ENCODE assay signal across 34 cellular contexts in the genomic region with DNA sequence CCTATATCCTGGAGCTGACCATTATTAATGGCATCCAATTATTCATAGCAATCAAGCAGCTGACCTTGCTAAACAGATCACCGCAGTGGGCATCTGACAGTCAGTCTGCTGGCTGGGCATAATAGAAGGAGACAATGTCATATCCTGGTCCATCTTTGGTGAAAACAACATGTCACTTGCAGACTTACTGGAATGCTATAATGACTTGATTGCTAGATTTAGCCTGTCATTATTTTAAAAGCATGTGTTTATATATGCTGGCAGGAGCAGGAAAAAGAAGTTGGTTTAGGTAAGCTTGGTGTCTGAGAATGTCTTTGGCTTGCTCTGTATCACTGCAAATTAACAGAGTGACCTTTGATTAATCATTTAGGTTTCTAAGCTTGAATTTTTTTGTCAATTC.
"Had no signal": no experiment of that assay in that cellular context is flagged by ENCODE, and none has a peak within 500 bp of the region (broad histone marks: within the 10 kb centered on the region; RNA-seq: fewer than 3 reads in every experiment).

No MANE protein-coding gene starts in this region.

- ATAC-seq: activated naive CD4-positive, alpha-beta T cell treated with anti-CD3 and anti-CD28 coated beads, Interleukin-2, amount 50 U/mL, for 72 hours; activated naive CD8-positive, alpha-beta T cell treated with anti-CD3 and anti-CD28 coated beads, Interleukin-2, amount 50 U/mL, for 24 hours; activated T-cell treated with anti-CD3 and anti-CD28 coated beads, Interleukin-2, amount 50 U/mL, for 4 hours; activated T-cell treated with anti-CD3 and anti-CD28 coated beads, Interleukin-2, amount 50 U/mL, for 72 hours; activated T-helper 17 cell treated with anti-CD3 and anti-CD28 coated beads, Interleukin-2, amount 50 U/mL, for 72 hours; body of pancreas had no signal

- H3K27me3 ChIP-seq: adrenal gland, ascending aorta, body of pancreas, brain microvascular endothelial cell, breast epithelium, cardiac muscle cell had no signal

- H3K4me1 ChIP-seq: adrenal gland, ascending aorta, body of pancreas, breast epithelium had no signal

- H3K27ac ChIP-seq: adrenal gland, ascending aorta, body of pancreas, brain microvascular endothelial cell, breast epithelium, cardiac muscle cell had no signal

- FAIRE-seq: astrocyte had no signal

- DNase-seq: activated effector memory CD4-positive, alpha-beta T cell treated with anti-CD3 and anti-CD28 coated beads, Interleukin-2, amount 50 U/mL, for 16 hours; activated effector memory CD4-positive, alpha-beta T cell treated with Interleukin-2 at 50 U/mL for 16 hours; activated gamma-delta T cell; activated gamma-delta T cell treated with Interleukin-2 at 50 U/mL for 16 hours; activated naive CD4-positive, alpha-beta T cell; activated naive CD4-positive, alpha-beta T cell treated with anti-CD3 and anti-CD28 coated beads for 36 hours; activated naive CD4-positive, alpha-beta T cell treated with anti-CD3 and anti-CD28 coated beads, Interleukin-2, amount 10 ng/mL, durations not matched to agents 7 days and 5 days; activated naive CD4-positive, alpha-beta T cell treated with anti-CD3 and anti-CD28 coated beads, Interleukin-2, amount 50 U/mL, for 16 hours; activated naive CD4-positive, alpha-beta T cell treated with Interleukin-2 at 50 U/mL for 16 hours; activated naive CD8-positive, alpha-beta T cell treated with anti-CD3 and anti-CD28 coated beads for 36 hours; activated naive CD8-positive, alpha-beta T cell treated with anti-CD3 and anti-CD28 coated beads, Interleukin-2, amount 10 ng/mL, durations not matched to agents 7 days and 5 days; activated naive CD8-positive, alpha-beta T cell treated with anti-CD3 and anti-CD28 coated beads, Interleukin-2, amount 50 U/mL, for 24 hours; activated T-cell treated with anti-CD3 and anti-CD28 coated beads for 4 hours; activated T-cell treated with anti-CD3 and anti-CD28 coated beads, Interleukin-2, amount 50 U/mL, for 1 hour; activated T-cell treated with anti-CD3 and anti-CD28 coated beads, Interleukin-2, amount 50 U/mL, for 24 hours; activated T-cell treated with anti-CD3 and anti-CD28 coated beads, Interleukin-2, amount 50 U/mL, for 4 hours; activated T-cell treated with anti-CD3 and anti-CD28 coated beads, Interleukin-2, amount 50 U/mL, for 48 hours; activated T-cell treated with anti-CD3 and anti-CD28 coated beads, Interleukin-2, amount 50 U/mL, for 72 hours; adrenal gland; amniotic stem cell; amygdala; anterior cingulate cortex; aorta; body of pancreas; brain microvascular endothelial cell; caudate nucleus; central memory CD4-positive, alpha-beta T cell; cerebellar nuclear complex had no signal

- H3K4me3 ChIP-seq: adrenal gland, ascending aorta, body of pancreas, breast epithelium, cardiac muscle cell had no signal

- H3K9me3 ChIP-seq: adrenal gland, ascending aorta, body of pancreas, breast epithelium had no signal

- H3K36me3 ChIP-seq: adrenal gland, ascending aorta, brain microvascular endothelial cell, breast epithelium, cardiac muscle cell had no signal
